Comparison of ENCODE assay signal across 9 cellular contexts in the genomic region with DNA sequence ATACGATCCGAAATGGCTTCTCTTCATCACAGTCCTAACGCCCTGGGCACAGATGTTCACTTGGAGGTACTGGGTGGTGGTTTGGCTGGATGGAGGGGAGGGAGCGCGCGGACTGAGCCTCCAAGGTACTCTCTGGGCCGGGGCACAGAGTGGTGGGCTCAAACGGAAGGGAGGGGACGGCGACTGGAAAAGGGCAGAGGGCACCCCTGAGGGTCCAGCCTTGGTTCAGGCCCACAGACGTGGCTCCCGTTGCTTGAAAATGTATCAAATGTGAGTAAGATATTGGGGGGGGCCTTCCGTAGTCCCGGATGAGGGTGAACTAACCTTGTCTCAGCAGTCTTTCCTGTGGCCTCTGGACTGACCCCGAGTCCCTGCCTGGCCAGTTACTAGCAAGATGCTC. TPM values are rescaled to one million over a fixed set of nuclear protein-coding genes. Genes with fewer than 3 reads are reported as not detected.
DNase-seq lines count a peak whose midpoint lies in the region; ATAC-seq, FAIRE-seq and TF ChIP-seq lines count a peak whose summit lies in the region.
"Had no signal": no experiment of that assay in that cellular context is flagged by ENCODE, and none has a peak within 500 bp of the region (broad histone marks: within the 10 kb centered on the region; RNA-seq: fewer than 3 reads in every experiment).

No MANE protein-coding gene starts in this region.

- no peak for FAIRE-seq in bronchial epithelial cell (lab: Jason Lieb, UNC)

- no peak for DNase-seq in bronchial epithelial cell (ENCODE audit: low read depth)
- DNase-seq in progenitor cell of endocrine pancreas (ENCODE audit: low spot score, unreplicated experiment), result no peak
- DNase-seq in DMS114 treated with DMSO at 0.1 percent for 48 hours (lab: John Stamatoyannopoulos, UW; ENCODE audit: unreplicated experiment), result no peak
- DNase-seq in middle frontal gyrus (ENCODE audit: extremely low spot score, low spot score), result no peak
- DNase-seq in HEK293T (ENCODE audit: extremely low spot score), result no peak
- no peak for DNase-seq in thyroid gland
- DNase-seq: NCI-H774 had no signal

- no peak overlapping the region for H3K27ac ChIP-seq in thyroid gland

- no peak overlapping the region for H3K27ac Mint-ChIP-seq in progenitor cell of endocrine pancreas

- TF ChIP-seq POLR2A in GM18505 (IDR thresholded peaks at IDR 0.05; ENCODE audit: borderline replicate concordance, extremely low read depth, insufficient read depth, insufficient read length) (no peak), thyroid gland (IDR thresholded peaks at IDR 0.05) (no peak)

- H3K4me1 ChIP-seq in thyroid gland, result peaks cover 0 to 6% of the 10 kb centered on the region in 2 donors

- no peaks in the 10 kb centered on the region for H3K9me3 ChIP-seq in thyroid gland

- peak overlapping the region; percentile 36 for H3K4me3 ChIP-seq in bronchial epithelial cell (ENCODE audit: low read depth, low read length)
- peak overlapping the region in 1 of 3 donors; percentile 13 for H3K4me3 ChIP-seq in thyroid gland (replicated peaks in 1 of 3)

- H3K36me3 ChIP-seq in bronchial epithelial cell (ENCODE audit: control insufficient read depth, insufficient read depth, low read length) (no peaks in the 10 kb centered on the region), thyroid gland (no peaks in the 10 kb centered on the region)

- H3K36me3 Mint-ChIP-seq in progenitor cell of endocrine pancreas (ENCODE audit: insufficient read depth), result no peaks in the 10 kb centered on the region

- H3K27me3 ChIP-seq in bronchial epithelial cell (ENCODE audit: control insufficient read depth, insufficient read depth, low read length), result no peaks in the 10 kb centered on the region
- H3K27me3 ChIP-seq in thyroid gland, result no peaks in the 10 kb centered on the region

- peak; percentile 23 for ATAC-seq in GM18505 (IDR thresholded peaks at IDR 0.05; ENCODE audit: unreplicated experiment)
- ATAC-seq in HG03045 (IDR thresholded peaks at IDR 0.05; ENCODE audit: unreplicated experiment), result peak; percentile 4

- H3K4me1 Mint-ChIP-seq in progenitor cell of endocrine pancreas (ENCODE audit: low read depth), result peaks cover 3% of the 10 kb centered on the region

- CTCF ChIA-PET in HEK293T (lab: Yijun Ruan, JAX), result no interaction called here

- peak overlapping the region; percentile 65 for H3K4me3 Mint-ChIP-seq in progenitor cell of endocrine pancreas (ENCODE audit: low read depth)

- 24 to 35% methylated on average over 14 to 15 of the region's 15 CpGs for WGBS in thyroid gland, 2 donors

- peaks cover 57% of the 10 kb centered on the region for H3K27me3 Mint-ChIP-seq in progenitor cell of endocrine pancreas

- intact Hi-C loops in thyroid gland (cut with DNase I), result no loop called here

- no peak for TF ChIP-seq CTCF in bronchial epithelial cell (IDR thresholded peaks at IDR 0.05; ENCODE audit: insufficient read depth, low read length, severe bottlenecking)
- TF ChIP-seq CTCF in progenitor cell of endocrine pancreas (IDR thresholded peaks at IDR 0.05; ENCODE audit: unreplicated experiment), result no peak
- no peak for TF ChIP-seq CTCF in thyroid gland (IDR thresholded peaks at IDR 0.05)

- POLR2A ChIA-PET in HEK293T (lab: Yijun Ruan, JAX), result no interaction called here

- H3K9me3 Mint-ChIP-seq in progenitor cell of endocrine pancreas (ENCODE audit: low read depth), result no peaks in the 10 kb centered on the region

TF ChIP-seq in HEK293T, 16 proteins besides CTCF, POLR2A, EP300 and RAD21:
- no peak for TF ChIP-seq PKNOX1 (IDR thresholded peaks at IDR 0.05)
- TF ChIP-seq BHLHE40 (IDR thresholded peaks at IDR 0.05; ENCODE audit: borderline replicate concordance), result no peak
- TF ChIP-seq ZNF384 (IDR thresholded peaks at IDR 0.05), result no peak
- no peak for TF ChIP-seq HDGF (IDR thresholded peaks at IDR 0.05; ENCODE audit: borderline replicate concordance)
- TF ChIP-seq SP1 (IDR thresholded peaks at IDR 0.05), result no peak
- no peak for TF ChIP-seq ARNT (IDR thresholded peaks at IDR 0.05)
- no peak for TF ChIP-seq NFRKB (IDR thresholded peaks at IDR 0.05)
- TF ChIP-seq FOXA1 (IDR thresholded peaks at IDR 0.05), result no peak
- TF ChIP-seq TARDBP (IDR thresholded peaks at IDR 0.05), result no peak
- no peak for TF ChIP-seq LEF1 (IDR thresholded peaks at IDR 0.05; ENCODE audit: borderline replicate concordance)
- TF ChIP-seq FOXM1 (IDR thresholded peaks at IDR 0.05; ENCODE audit: borderline replicate concordance), result no peak
- TF ChIP-seq ELF4 (IDR thresholded peaks at IDR 0.05), result no peak
- no peak for TF ChIP-seq FOXK2 (IDR thresholded peaks at IDR 0.05)
- TF ChIP-seq CTBP1 (IDR thresholded peaks at IDR 0.05; ENCODE audit: borderline replicate concordance), result no peak
- TF ChIP-seq SUZ12 (IDR thresholded peaks at IDR 0.05), result no peak
- no peak for TF ChIP-seq L3MBTL2 (conservative IDR thresholded peaks at IDR 0.05)

RNA-seq across cellular contexts. Expression of gene IL12RB2, which starts 0.5 kb away (rescaled TPM):
- 0.51 and 0.53 TPM in 2 replicates for total RNA-seq in bronchial epithelial cell
- not detected in 2 replicates for total RNA-seq in progenitor cell of endocrine pancreas
- total RNA-seq in thyroid gland, result 1 to 10 TPM in 1 of 4 donors, under 1 TPM in 3; 0.45 to 4.3 (median 0.93) TPM
